ENCODE assay signal across 8 cellular contexts in genomic region chr3:9398715-9399708, GRCh38. TPM values are rescaled to one million over a fixed set of nuclear protein-coding genes. Genes with fewer than 3 reads are reported as not detected.
DNase-seq lines count a peak whose midpoint lies in the region; ATAC-seq, FAIRE-seq and TF ChIP-seq lines count a peak whose summit lies in the region.

No MANE protein-coding gene starts in this region.

- H3K4me1 ChIP-seq in tibial nerve = peaks cover 4 to 72% (median 59%) of the 10 kb centered on the region in 4 donors

- 0% methylated on average over 9 of the region's 9 CpGs for WGBS in tibial nerve, 2 donors

- no peak for FAIRE-seq in RCC 7860 (lab: Jason Lieb, UNC)

- no peaks in the 10 kb centered on the region for H3K27me3 Mint-ChIP-seq in chondrocyte (ENCODE audit: low read depth)

- TF ChIP-seq EP300 in tibial nerve (IDR thresholded peaks at IDR 0.05) = no peak

- peak; percentile 51 for DNase-seq in AG10803 (ENCODE audit: low read depth)
- DNase-seq in GM19238 (ENCODE audit: insufficient read length, low spot score) = peak; percentile 10
- DNase-seq in RCC 7860 (ENCODE audit: low spot score) = peak; percentile 47
- DNase-seq in chondrocyte (ENCODE audit: low spot score) = no peak
- peak; percentile 16 to 63 for DNase-seq in lung microvascular endothelial cell (ENCODE audit: low read depth in 2 of 2)
- DNase-seq in tibial nerve (ENCODE audit: low spot score in 2 of 2) = no peak
- DNase-seq in NCI-H1105 (lab: John Stamatoyannopoulos, UW) = no peak

- H3K27me3 ChIP-seq in tibial nerve = no peaks in the 10 kb centered on the region

- peak overlapping the region; percentile 98 for H3K4me3 Mint-ChIP-seq in chondrocyte (ENCODE audit: unreplicated experiment)

- peak overlapping the region; percentile 100 for H3K27ac Mint-ChIP-seq in chondrocyte (ENCODE audit: unreplicated experiment)

- TF ChIP-seq POLR2A in tibial nerve (IDR thresholded peaks at IDR 0.05) = no peak

- no peaks in the 10 kb centered on the region for H3K9me3 ChIP-seq in tibial nerve

- no peaks in the 10 kb centered on the region for H3K9me3 Mint-ChIP-seq in chondrocyte (ENCODE audit: low read depth)

- H3K36me3 Mint-ChIP-seq in chondrocyte (ENCODE audit: low read depth) = peaks cover 9% of the 10 kb centered on the region

- H3K4me3 ChIP-seq in AG10803 (ENCODE audit: low read length) (peak overlapping the region; percentile 98), tibial nerve (peak overlapping the region; percentile 91 to 97 (median 94))

- no peaks in the 10 kb centered on the region for H3K36me3 ChIP-seq in tibial nerve

- ATAC-seq in GM21515 (IDR thresholded peaks at IDR 0.05; ENCODE audit: unreplicated experiment) = no peak

- H3K4me1 Mint-ChIP-seq in chondrocyte (ENCODE audit: low read depth) = peaks cover 66% of the 10 kb centered on the region

- peak overlapping the region; percentile 97 to 100 (median 99) for H3K27ac ChIP-seq in tibial nerve

- TF ChIP-seq CTCF in AG10803 (conservative IDR thresholded peaks at IDR 0.05; ENCODE audit: low read length) = no peak
- TF ChIP-seq CTCF in chondrocyte (IDR thresholded peaks at IDR 0.05) = no peak
- no peak for TF ChIP-seq CTCF in tibial nerve (IDR thresholded peaks at IDR 0.05)

RNA-seq across cellular contexts. Expression of gene SETD5, which starts 1.6 kb away (rescaled TPM):
- total RNA-seq in chondrocyte (122 to 145 TPM (median 123 TPM) in 3 replicates), lung microvascular endothelial cell (23.5 and 35.9 TPM in 2 replicates), tibial nerve (100 to 1,000 TPM in 3 of 4 donors, 10 to 100 TPM in 1; 96.9 to 130 (median 115) TPM)

RNA-seq across cellular contexts. Expression of gene THUMPD3, which starts 36.2 kb away (rescaled TPM):
- total RNA-seq in chondrocyte (41.7 to 49.8 TPM (median 43.9 TPM) in 3 replicates), lung microvascular endothelial cell (15.7 and 21.4 TPM in 2 replicates), tibial nerve (10 to 100 TPM; 21.6 to 42.6 (median 30.5) TPM)

Comparison
In these comparisons a context has a peak if more than half of its experiments do, and no peak if none do; other contexts are left out.
1. DNase-seq: peak in AG10803 (single experiment), GM19238 (single experiment), RCC 7860 (single experiment) and lung microvascular endothelial cell (2 of 2); none in chondrocyte (single experiment), tibial nerve (0 of 2) and NCI-H1105 (single experiment).